8 cellular contexts compared by ENCODE assay signal in genomic region chr4:40722576-40723161, GRCh38. TPM values are rescaled to one million over a fixed set of nuclear protein-coding genes. Genes with fewer than 3 reads are reported as not detected.
A peak's percentile ranks its signal among the peaks of the same experiment; 100 is the strongest.
DNase-seq lines count a peak whose midpoint lies in the region; ATAC-seq lines count a peak whose summit lies in the region.

No MANE protein-coding gene starts in this region.

- H3K4me3 ChIP-seq in rectal smooth muscle tissue (ENCODE audit: low read length), result no peak overlapping the region

- no peaks in the 10 kb centered on the region for H3K4me1 ChIP-seq in rectal smooth muscle tissue (ENCODE audit: control insufficient read depth, insufficient read depth, low read length)

- H3K4me1 Mint-ChIP-seq in activated naive CD4-positive, alpha-beta T cell treated with anti-CD3 and anti-CD28 coated beads, Interleukin-2, amount 10 ng/mL, durations not matched to agents 7 days and 5 days, result peaks cover 16% of the 10 kb centered on the region
- H3K4me1 Mint-ChIP-seq in activated CD8-positive, alpha-beta T cell treated with anti-CD3 and anti-CD28 coated beads, Interleukin-2, amount 10 ng/mL, durations not matched to agents 7 days and 5 days (ENCODE audit: low read depth), result peaks cover 9% of the 10 kb centered on the region

- no peaks in the 10 kb centered on the region for H3K27me3 ChIP-seq in rectal smooth muscle tissue (ENCODE audit: control insufficient read depth, insufficient read depth, low read length)

- H3K4me3 Mint-ChIP-seq in activated naive CD4-positive, alpha-beta T cell treated with anti-CD3 and anti-CD28 coated beads, Interleukin-2, amount 10 ng/mL, durations not matched to agents 7 days and 5 days, result no peak overlapping the region
- H3K4me3 Mint-ChIP-seq in activated CD8-positive, alpha-beta T cell treated with anti-CD3 and anti-CD28 coated beads, Interleukin-2, amount 10 ng/mL, durations not matched to agents 7 days and 5 days, result no peak overlapping the region

- ATAC-seq in HG03196 (IDR thresholded peaks at IDR 0.05; ENCODE audit: unreplicated experiment), result peak; percentile 43
- ATAC-seq in activated CD8-positive, alpha-beta T cell treated with anti-CD3 and anti-CD28 coated beads, Interleukin-2, amount 10 ng/mL, durations not matched to agents 7 days and 5 days, result peak; percentile 63

- CTCF ChIA-PET in activated naive CD4-positive, alpha-beta T cell treated with anti-CD3 and anti-CD28 coated beads, Interleukin-2, amount 10 ng/mL, durations not matched to agents 7 days and 5 days (lab: Charles Lee), result interaction anchor here (0.6 to 2.2 kb wide), 3 partner anchors 9 to 405 kb away, joined by 3 to 6 read pairs (median 3); no protein-coding TSS in a partner anchor
- CTCF ChIA-PET in activated CD8-positive, alpha-beta T cell treated with anti-CD3 and anti-CD28 coated beads, Interleukin-2, amount 10 ng/mL, durations not matched to agents 7 days and 5 days (lab: Charles Lee), result no interaction called here

- H3K27ac Mint-ChIP-seq in activated naive CD4-positive, alpha-beta T cell treated with anti-CD3 and anti-CD28 coated beads, Interleukin-2, amount 10 ng/mL, durations not matched to agents 7 days and 5 days, result no peak overlapping the region
- no peak overlapping the region for H3K27ac Mint-ChIP-seq in activated CD8-positive, alpha-beta T cell treated with anti-CD3 and anti-CD28 coated beads, Interleukin-2, amount 10 ng/mL, durations not matched to agents 7 days and 5 days

- H3K27me3 Mint-ChIP-seq in activated naive CD4-positive, alpha-beta T cell treated with anti-CD3 and anti-CD28 coated beads, Interleukin-2, amount 10 ng/mL, durations not matched to agents 7 days and 5 days, result peaks cover 4% of the 10 kb centered on the region
- H3K27me3 Mint-ChIP-seq in activated CD8-positive, alpha-beta T cell treated with anti-CD3 and anti-CD28 coated beads, Interleukin-2, amount 10 ng/mL, durations not matched to agents 7 days and 5 days (ENCODE audit: low read depth), result peaks cover 10% of the 10 kb centered on the region

- POLR2A ChIA-PET in activated CD8-positive, alpha-beta T cell treated with anti-CD3 and anti-CD28 coated beads, Interleukin-2, amount 10 ng/mL, durations not matched to agents 7 days and 5 days (lab: Charles Lee), result no interaction called here

- no peaks in the 10 kb centered on the region for H3K36me3 ChIP-seq in rectal smooth muscle tissue (ENCODE audit: control insufficient read depth, insufficient read depth, low read length)

- H3K9ac ChIP-seq in rectal smooth muscle tissue (ENCODE audit: low read length), result no peak overlapping the region

- H3K9me3 Mint-ChIP-seq in activated naive CD4-positive, alpha-beta T cell treated with anti-CD3 and anti-CD28 coated beads, Interleukin-2, amount 10 ng/mL, durations not matched to agents 7 days and 5 days, result no peaks in the 10 kb centered on the region
- peaks cover 3% of the 10 kb centered on the region for H3K9me3 Mint-ChIP-seq in activated CD8-positive, alpha-beta T cell treated with anti-CD3 and anti-CD28 coated beads, Interleukin-2, amount 10 ng/mL, durations not matched to agents 7 days and 5 days (ENCODE audit: insufficient read depth)

- H3K27ac ChIP-seq in rectal smooth muscle tissue (ENCODE audit: low read depth, low read length), result peak overlapping the region; percentile 23

- H3K36me3 Mint-ChIP-seq in activated naive CD4-positive, alpha-beta T cell treated with anti-CD3 and anti-CD28 coated beads, Interleukin-2, amount 10 ng/mL, durations not matched to agents 7 days and 5 days, result peaks cover 2% of the 10 kb centered on the region
- no peaks in the 10 kb centered on the region for H3K36me3 Mint-ChIP-seq in activated CD8-positive, alpha-beta T cell treated with anti-CD3 and anti-CD28 coated beads, Interleukin-2, amount 10 ng/mL, durations not matched to agents 7 days and 5 days (ENCODE audit: low read depth)

- DNase-seq in activated naive CD4-positive, alpha-beta T cell treated with anti-CD3 and anti-CD28 coated beads, Interleukin-2, amount 10 ng/mL, durations not matched to agents 7 days and 5 days, result peak; percentile 55
- DNase-seq in activated naive CD4-positive, alpha-beta T cell treated with anti-CD3 and anti-CD28 coated beads, Interleukin-2, amount 50 U/mL, for 16 hours, result no peak
- peak; percentile 54 for DNase-seq in activated CD8-positive, alpha-beta T cell treated with anti-CD3 and anti-CD28 coated beads, Interleukin-2, amount 10 ng/mL, durations not matched to agents 7 days and 5 days
- DNase-seq in putamen (ENCODE audit: low spot score) (no peak), NCI-H2107 (lab: John Stamatoyannopoulos, UW) (no peak)
- DNase-seq in stimulated activated naive CD4-positive, alpha-beta T cell treated with Interleukin-2 at 50 U/mL for 16 hours (lab: John Stamatoyannopoulos, UW), result no peak

RNA-seq across cellular contexts. Expression of gene NSUN7, which starts 27.1 kb away (rescaled TPM):
- under 1 TPM in 1 of 2 experiments, not detected in 1; 0.10 TPM for total RNA-seq in activated CD8-positive, alpha-beta T cell treated with anti-CD3 and anti-CD28 coated beads, Interleukin-2, amount 10 ng/mL, durations not matched to agents 7 days and 5 days

Comparison
In these comparisons a context has a peak if more than half of its experiments do, and no peak if none do; other contexts are left out.
1. DNase-seq: peak in activated naive CD4-positive, alpha-beta T cell treated with anti-CD3 and anti-CD28 coated beads, Interleukin-2, amount 10 ng/mL, durations not matched to agents 7 days and 5 days (single experiment) and activated CD8-positive, alpha-beta T cell treated with anti-CD3 and anti-CD28 coated beads, Interleukin-2, amount 10 ng/mL, durations not matched to agents 7 days and 5 days (single experiment); none in activated naive CD4-positive, alpha-beta T cell treated with anti-CD3 and anti-CD28 coated beads, Interleukin-2, amount 50 U/mL, for 16 hours (single experiment), putamen (single experiment), NCI-H2107 (single experiment) and stimulated activated naive CD4-positive, alpha-beta T cell treated with Interleukin-2 at 50 U/mL for 16 hours (single experiment).